1 cellular context compared by ENCODE assay signal in the genomic region with DNA sequence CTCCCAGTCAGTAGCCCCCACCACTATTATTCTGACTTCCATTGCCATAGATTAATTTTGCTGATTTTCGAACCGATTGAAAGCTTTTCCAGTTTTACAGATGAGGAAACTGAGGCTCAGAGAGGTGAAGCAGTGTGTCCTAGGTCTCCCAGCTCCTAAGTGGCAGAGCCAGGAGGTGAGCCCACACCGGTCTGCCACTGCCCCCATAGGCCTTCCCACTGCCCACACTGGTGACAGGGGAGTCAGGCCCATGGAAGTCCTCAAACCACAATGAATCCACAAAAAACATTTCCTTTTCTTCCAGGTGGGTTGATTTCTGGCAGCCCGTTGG.
A peak's percentile ranks its signal among the peaks of the same experiment; 100 is the strongest.
TF ChIP-seq lines count a peak whose summit lies in the region.

No MANE protein-coding gene starts in this region.

TF ChIP-seq in A549, 52 proteins besides CTCF, POLR2A, EP300 and RAD21 (continued from another document):
- TF ChIP-seq, protein P1, sequence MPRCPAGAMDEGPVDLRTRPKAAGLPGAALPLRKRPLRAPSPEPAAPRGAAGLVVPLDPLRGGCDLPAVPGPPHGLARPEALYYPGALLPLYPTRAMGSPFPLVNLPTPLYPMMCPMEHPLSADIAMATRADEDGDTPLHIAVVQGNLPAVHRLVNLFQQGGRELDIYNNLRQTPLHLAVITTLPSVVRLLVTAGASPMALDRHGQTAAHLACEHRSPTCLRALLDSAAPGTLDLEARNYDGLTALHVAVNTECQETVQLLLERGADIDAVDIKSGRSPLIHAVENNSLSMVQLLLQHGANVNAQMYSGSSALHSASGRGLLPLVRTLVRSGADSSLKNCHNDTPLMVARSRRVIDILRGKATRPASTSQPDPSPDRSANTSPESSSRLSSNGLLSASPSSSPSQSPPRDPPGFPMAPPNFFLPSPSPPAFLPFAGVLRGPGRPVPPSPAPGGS (IDR thresholded peaks at IDR 0.05), result no peak
- TF ChIP-seq FOXS1 (CRISPR knock-in tag; IDR thresholded peaks at IDR 0.05) (no peak; the same call in none of the 2 replicates), PHF8 (IDR thresholded peaks at IDR 0.05; ENCODE audit: borderline replicate concordance, low read depth) (no peak), SMC3 (IDR thresholded peaks at IDR 0.05) (no peak), EHMT2 (IDR thresholded peaks at IDR 0.05; ENCODE audit: low read depth) (no peak), MAFK (IDR thresholded peaks at IDR 0.05; ENCODE audit: partially characterized antibody) (no peak), HEYL (CRISPR knock-in tag; IDR thresholded peaks at IDR 0.05) (peak; percentile 82; the same call in 1 of the 2 replicates), JUNB (IDR thresholded peaks at IDR 0.05) (no peak), ZNF302 (CRISPR knock-in tag; IDR thresholded peaks at IDR 0.05) (0 out of 2 replicates have a peak, but pooled peaks have one; percentile 6), CBX2 (IDR thresholded peaks at IDR 0.05; ENCODE audit: borderline replicate concordance, low read depth) (no peak), SREBF2 (IDR thresholded peaks at IDR 0.05) (no peak), FOSB (CRISPR knock-in tag; IDR thresholded peaks at IDR 0.05) (peak; percentile 84), E2F6 (IDR thresholded peaks at IDR 0.05; ENCODE audit: borderline replicate concordance, low read depth) (no peak), TP53 (CRISPR knock-in tag; IDR thresholded peaks at IDR 0.05) (0 out of 2 replicates have a peak, but pooled peaks have one; percentile 31), REST (IDR thresholded peaks at IDR 0.05) (no peak), POLR2AphosphoS2 (conservative IDR thresholded peaks at IDR 0.05; ENCODE audit: low read length) (no peak), TFCP2L1 (CRISPR knock-in tag; IDR thresholded peaks at IDR 0.05) (no peak), CEBPB (IDR thresholded peaks at IDR 0.05) (no peak), CBX8 (IDR thresholded peaks at IDR 0.05) (no peak), HOXB13 (CRISPR knock-in tag; IDR thresholded peaks at IDR 0.05; ENCODE audit: low read depth) (peak; percentile 45; the same call in 1 of the 2 replicates), CHD4 (IDR thresholded peaks at IDR 0.05; ENCODE audit: borderline replicate concordance) (no peak), MAX (IDR thresholded peaks at IDR 0.05) (no peak), USF2 (IDR thresholded peaks at IDR 0.05) (no peak), HOXA7 (CRISPR knock-in tag; IDR thresholded peaks at IDR 0.05) (peak; percentile 46; the same call in 1 of the 2 replicates), HOXB5 (CRISPR knock-in tag; IDR thresholded peaks at IDR 0.05) (no peak; the same call in 1 of the 2 replicates), KDM1A (IDR thresholded peaks at IDR 0.05; ENCODE audit: low read depth) (no peak), RARB (CRISPR knock-in tag; IDR thresholded peaks at IDR 0.05) (no peak), MAZ (IDR thresholded peaks at IDR 0.05; ENCODE audit: borderline replicate concordance, low read depth, low read length) (no peak), BHLHE40 (IDR thresholded peaks at IDR 0.05; ENCODE audit: low read depth, low read length) (no peak), HDAC2 (IDR thresholded peaks at IDR 0.05) (no peak)
- TF ChIP-seq, protein P2, sequence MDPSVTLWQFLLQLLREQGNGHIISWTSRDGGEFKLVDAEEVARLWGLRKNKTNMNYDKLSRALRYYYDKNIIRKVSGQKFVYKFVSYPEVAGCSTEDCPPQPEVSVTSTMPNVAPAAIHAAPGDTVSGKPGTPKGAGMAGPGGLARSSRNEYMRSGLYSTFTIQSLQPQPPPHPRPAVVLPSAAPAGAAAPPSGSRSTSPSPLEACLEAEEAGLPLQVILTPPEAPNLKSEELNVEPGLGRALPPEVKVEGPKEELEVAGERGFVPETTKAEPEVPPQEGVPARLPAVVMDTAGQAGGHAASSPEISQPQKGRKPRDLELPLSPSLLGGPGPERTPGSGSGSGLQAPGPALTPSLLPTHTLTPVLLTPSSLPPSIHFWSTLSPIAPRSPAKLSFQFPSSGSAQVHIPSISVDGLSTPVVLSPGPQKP (IDR thresholded peaks at IDR 0.05; ENCODE audit: low read depth, low read length), result no peak
- TF ChIP-seq, protein P3, sequence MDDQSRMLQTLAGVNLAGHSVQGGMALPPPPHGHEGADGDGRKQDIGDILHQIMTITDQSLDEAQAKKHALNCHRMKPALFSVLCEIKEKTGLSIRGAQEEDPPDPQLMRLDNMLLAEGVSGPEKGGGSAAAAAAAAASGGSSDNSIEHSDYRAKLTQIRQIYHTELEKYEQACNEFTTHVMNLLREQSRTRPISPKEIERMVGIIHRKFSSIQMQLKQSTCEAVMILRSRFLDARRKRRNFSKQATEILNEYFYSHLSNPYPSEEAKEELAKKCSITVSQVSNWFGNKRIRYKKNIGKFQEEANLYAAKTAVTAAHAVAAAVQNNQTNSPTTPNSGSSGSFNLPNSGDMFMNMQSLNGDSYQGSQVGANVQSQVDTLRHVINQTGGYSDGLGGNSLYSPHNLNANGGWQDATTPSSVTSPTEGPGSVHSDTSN (IDR thresholded peaks at IDR 0.05), result no peak
